ENCODE assay signal across 8 cellular contexts in the genomic region with DNA sequence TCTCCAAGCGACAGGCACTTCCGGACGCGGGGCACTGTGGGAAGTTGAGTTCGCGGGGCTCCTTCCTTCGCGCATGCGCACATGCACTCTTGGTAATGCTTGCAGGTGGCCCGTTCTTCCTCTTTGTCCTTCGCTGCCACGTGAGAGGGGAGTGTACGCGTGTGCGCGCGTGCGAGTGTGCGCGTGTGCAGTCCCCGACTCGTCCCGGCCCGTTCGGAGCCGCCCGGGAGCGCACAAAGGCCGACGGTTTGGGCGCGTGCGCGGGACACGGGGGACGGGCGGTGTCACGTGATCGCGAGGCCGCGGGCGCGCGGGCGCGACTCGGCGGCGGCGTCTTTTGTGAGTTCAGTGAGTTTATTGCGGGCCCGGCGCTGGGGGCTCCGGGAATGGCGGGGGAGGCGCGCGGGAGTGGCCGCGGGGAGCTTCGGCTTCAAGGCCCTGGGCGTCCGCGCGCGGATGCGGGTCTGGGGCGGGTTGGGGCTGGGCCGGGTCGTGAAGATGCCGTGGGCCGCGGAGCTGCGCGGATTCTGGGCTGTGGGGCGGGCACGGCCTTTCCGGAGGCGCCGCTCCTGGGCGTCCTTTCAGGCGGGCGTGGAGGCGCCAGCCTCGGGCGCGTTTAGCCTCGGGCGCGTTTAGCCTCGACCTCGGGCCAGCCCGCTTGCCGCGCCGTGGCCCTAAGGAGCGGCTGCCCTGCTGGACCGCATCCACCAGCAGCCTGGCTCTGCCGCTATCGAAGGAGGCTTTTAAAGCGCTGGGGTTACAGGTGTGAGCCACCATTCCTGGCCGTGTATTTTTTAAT. TPM values are rescaled to one million over a fixed set of nuclear protein-coding genes. Genes with fewer than 3 reads are reported as not detected.
DNase-seq lines count a peak whose midpoint lies in the region; ATAC-seq and TF ChIP-seq lines count a peak whose summit lies in the region.

A gene (plus strand): TSS at position 303 of the 799 bp plus-strand sequence. CDS start 3,959 bp downstream, outside the sequence.

- TF ChIP-seq CTCF in foreskin keratinocyte (conservative IDR thresholded peaks at IDR 0.05) (no peak), neural progenitor cell (IDR thresholded peaks at IDR 0.05) (no peak)

- H3K27ac Mint-ChIP-seq in neural progenitor cell, result peak within 1 kb of the TSS; percentile 98

- in situ Hi-C loops in SK-MEL-5 (cut with HindIII; ENCODE audit: low pct_unique_long_range_greater_than_20kb, low sequenced_read_pairs), result no loop called here

- peak within 1 kb of the TSS; percentile 77 for H3K4me2 ChIP-seq in neural progenitor cell

- H2AFZ ChIP-seq in neural progenitor cell (replicated peaks), result peak within 1 kb of the TSS; percentile 75

- peak within 1 kb of the TSS; percentile 90 for H3K9ac ChIP-seq in neural progenitor cell

- CTCF ChIA-PET in HEK293T (lab: Yijun Ruan, JAX), result no interaction called here

- DNase-seq in GF-D8 (lab: John Stamatoyannopoulos, UW), result peak; percentile 95
- DNase-seq in HEK293T (ENCODE audit: extremely low spot score), result peak; percentile 93
- peak; percentile 99 for DNase-seq in MV-4-11 (lab: John Stamatoyannopoulos, UW)
- peak; percentile 99 for DNase-seq in SK-MEL-5 (ENCODE audit: low read depth, low spot score)
- peak; percentile 98 for DNase-seq in activated naive CD4-positive, alpha-beta T cell treated with Interleukin-2 at 50 U/mL for 16 hours
- DNase-seq in foreskin keratinocyte, result peak; percentile 94 to 97
- DNase-seq in neural progenitor cell (ENCODE audit: low spot score), result peak; percentile 99
- DNase-seq in stromal cell of bone marrow (ENCODE audit: low read depth), result peak; percentile 97

- no peaks in the 10 kb centered on the region for H3K4me1 Mint-ChIP-seq in neural progenitor cell

- peaks cover 4% of the 10 kb centered on the region for H3K27me3 Mint-ChIP-seq in neural progenitor cell (ENCODE audit: insufficient read depth, low read depth)

- ATAC-seq in foreskin keratinocyte, result peak; percentile 96

- H4K20me1 ChIP-seq in neural progenitor cell (ENCODE audit: low read depth), result no peaks in the 10 kb centered on the region

- H3K4me1 ChIP-seq in foreskin keratinocyte (peaks cover 10% of the 10 kb centered on the region), neural progenitor cell (no peaks in the 10 kb centered on the region)

- H3K9me3 Mint-ChIP-seq in neural progenitor cell, result peaks cover 74% of the 10 kb centered on the region

- H3K79me2 ChIP-seq in neural progenitor cell (ENCODE audit: low read depth), result peaks cover 50% of the 10 kb centered on the region

- H3K4me3 ChIP-seq in neural progenitor cell, result peak within 1 kb of the TSS; percentile 62

- H3K9me3 ChIP-seq in neural progenitor cell (ENCODE audit: low read depth), result peaks cover 42% of the 10 kb centered on the region

- POLR2A ChIA-PET in HEK293T (lab: Yijun Ruan, JAX), result interaction anchor here (1.0 kb wide), 1 partner anchor 43 kb away, joined by 4 read pairs; no protein-coding TSS in a partner anchor

- peaks cover 37% of the 10 kb centered on the region for H3K36me3 ChIP-seq in neural progenitor cell

- H3K4me3 Mint-ChIP-seq in neural progenitor cell, result peak within 1 kb of the TSS; percentile 91

- H3K27ac ChIP-seq in foreskin keratinocyte, result peak within 1 kb of the TSS; percentile 30
- H3K27ac ChIP-seq in neural progenitor cell, result peak within 1 kb of the TSS; percentile 97

- H3F3A ChIP-seq in neural progenitor cell (ENCODE audit: low read depth), result peaks cover 7% of the 10 kb centered on the region

- peaks cover 36% of the 10 kb centered on the region for H3K36me3 Mint-ChIP-seq in neural progenitor cell

- H3K27me3 ChIP-seq in foreskin keratinocyte, result no peaks in the 10 kb centered on the region
- no peaks in the 10 kb centered on the region for H3K27me3 ChIP-seq in neural progenitor cell

TF ChIP-seq in HEK293T, 16 proteins besides CTCF, POLR2A, EP300 and RAD21:
- TF ChIP-seq ARNT (IDR thresholded peaks at IDR 0.05) (no peak), L3MBTL2 (conservative IDR thresholded peaks at IDR 0.05) (peak; percentile 93), ELF4 (IDR thresholded peaks at IDR 0.05) (0 out of 2 replicates have a peak, but pooled peaks have one; percentile 18), FOXK2 (IDR thresholded peaks at IDR 0.05) (no peak), FOXA1 (IDR thresholded peaks at IDR 0.05) (no peak), FOXM1 (IDR thresholded peaks at IDR 0.05; ENCODE audit: borderline replicate concordance) (no peak), ZNF384 (IDR thresholded peaks at IDR 0.05) (no peak), HDGF (IDR thresholded peaks at IDR 0.05; ENCODE audit: borderline replicate concordance) (no peak), TARDBP (IDR thresholded peaks at IDR 0.05) (no peak), LEF1 (IDR thresholded peaks at IDR 0.05; ENCODE audit: borderline replicate concordance) (no peak)

RNA-seq across cellular contexts. Expression of the gene that starts here (rescaled TPM):
- total RNA-seq in SK-MEL-5 (2014; rRNA removed; shearing (Covaris generic)), result 22.0 and 27.2 TPM in 2 replicates
- 9.3 and 13.7 TPM in 2 replicates for polyA plus RNA-seq in SK-MEL-5 (2015; cell fraction: cytosol; rRNA removed)
- polyA plus RNA-seq in SK-MEL-5 (2015; cell fraction: nucleus; rRNA removed), result 91.3 and 104 TPM in 2 replicates
- 12.1 and 12.8 TPM in 2 replicates for total RNA-seq in foreskin keratinocyte
- 4.5 and 4.8 TPM in 2 replicates for polyA plus RNA-seq in foreskin keratinocyte
- 65.3 and 99.2 TPM in 2 replicates for total RNA-seq in neural progenitor cell (ENCODE audit: low replicate concordance)

Comparison
In these comparisons a context has a peak if more than half of its experiments do, and no peak if none do; other contexts are left out.
1. Peak in every context shown above with its lines: DNase-seq, ATAC-seq, H3K4me3 ChIP-seq and H3K27ac ChIP-seq.